In genomic region chr3:171460226-171461086, GRCh38 we compare ENCODE assay signal across 8 cellular contexts. TPM values are rescaled to one million over a fixed set of nuclear protein-coding genes. Genes with fewer than 3 reads are reported as not detected.
DNase-seq lines count a peak whose midpoint lies in the region; ATAC-seq, FAIRE-seq and TF ChIP-seq lines count a peak whose summit lies in the region.

TNIK (minus strand) TSS chr3:171460405; CDS start chr3:171460063, 342 bp downstream.

- H3K9me3 ChIP-seq in T-helper 17 cell (ENCODE audit: control insufficient read depth, low read length, poor library complexity, severe bottlenecking) (no peaks in the 10 kb centered on the region), right atrium auricular region (no peaks in the 10 kb centered on the region), vagina (no peaks in the 10 kb centered on the region)

- TF ChIP-seq CTCF in right atrium auricular region (IDR thresholded peaks at IDR 0.05) (peak; percentile 22 to 43), vagina (IDR thresholded peaks at IDR 0.05) (peak in 1 of 3 experiments; percentile 10)

- peak; percentile 60 for DNase-seq in GM12891 (ENCODE audit: insufficient read length, low spot score)
- DNase-seq in NCI-H1417 treated with DMSO at 0.1 percent for 48 hours (lab: John Stamatoyannopoulos, UW): peak; percentile 58
- DNase-seq in T-helper 17 cell: peak; percentile 84 to 93 (median 88)
- peak; percentile 90 for DNase-seq in right atrium auricular region (ENCODE audit: low spot score)
- peak; percentile 98 for DNase-seq in putamen (ENCODE audit: low spot score)
- peak in 1 of 2 donors; percentile 92 for DNase-seq in vagina (ENCODE audit: extremely low spot score in 2 of 2)

- H3K27me3 ChIP-seq in right atrium auricular region (no peaks in the 10 kb centered on the region), vagina (no peaks in the 10 kb centered on the region)

- ATAC-seq in HG02678 (IDR thresholded peaks at IDR 0.05; ENCODE audit: unreplicated experiment): peak; percentile 82
- peak; percentile 83 for ATAC-seq in T-helper 17 cell

- H3K27ac Mint-ChIP-seq in T-helper 17 cell: peak within 1 kb of the TSS; percentile 99

- H3K36me3 ChIP-seq in right atrium auricular region (no peaks in the 10 kb centered on the region), vagina (no peaks in the 10 kb centered on the region)

- H3K4me1 Mint-ChIP-seq in T-helper 17 cell: peaks cover 47% of the 10 kb centered on the region

- peaks cover 8% of the 10 kb centered on the region for H3K36me3 Mint-ChIP-seq in T-helper 17 cell (ENCODE audit: low read depth)

- no peak for TF ChIP-seq POLR2A in GM12891 (IDR thresholded peaks at IDR 0.05; ENCODE audit: low read depth, low read length)
- no peak for TF ChIP-seq POLR2A in vagina (IDR thresholded peaks at IDR 0.05)

- FAIRE-seq in GM12891 (lab: Jason Lieb, UNC): peak; percentile 80

- intact Hi-C loops in vagina (cut with DNase I): no loop called here

- H3K4me3 Mint-ChIP-seq in T-helper 17 cell: peak within 1 kb of the TSS; percentile 100

- H3K27me3 Mint-ChIP-seq in T-helper 17 cell: no peaks in the 10 kb centered on the region

- peaks cover 0 to 18% of the 10 kb centered on the region in 2 donors for H3K4me1 ChIP-seq in right atrium auricular region
- peaks cover 30% of the 10 kb centered on the region for H3K4me1 ChIP-seq in vagina

- H3K27ac ChIP-seq in angular gyrus (ENCODE audit: low read depth, low read length): peak within 1 kb of the TSS; percentile 72
- peak within 1 kb of the TSS; percentile 81 to 91 for H3K27ac ChIP-seq in right atrium auricular region
- H3K27ac ChIP-seq in vagina: peak within 1 kb of the TSS; percentile 66

- H3K4me3 ChIP-seq in right atrium auricular region (peak within 1 kb of the TSS; percentile 80 to 82), vagina (peak within 1 kb of the TSS; percentile 66 to 81)

TF ChIP-seq in GM12891, 5 proteins besides CTCF, POLR2A, EP300 and RAD21:
- TF ChIP-seq POU2F2 (IDR thresholded peaks at IDR 0.05; ENCODE audit: low read depth, low read length): peak; percentile 96
- TF ChIP-seq TAF1 (IDR thresholded peaks at IDR 0.05; ENCODE audit: low read depth, low read length): no peak; the same call in 1 of the 2 replicates

RNA-seq across cellular contexts. Expression of gene TNIK, which starts in this region (rescaled TPM):
- polyA plus RNA-seq in GM12891 (2012; ENCODE audit: low read depth, missing spikeins): 2.6 TPM
- 10 to 100 TPM; 96.4 to 98.9 TPM for total RNA-seq in T-helper 17 cell
- total RNA-seq in right atrium auricular region: 10 to 100 TPM in 1 of 2 donors, 1 to 10 TPM in 1; 9.0 to 11.6 TPM
- total RNA-seq in vagina: 5.9 TPM

Comparison
In these comparisons a context has a peak if more than half of its experiments do, and no peak if none do; other contexts are left out.
1. RNA of gene TNIK (total RNA-seq): 96.4 to 98.9 TPM in T-helper 17 cell; 9.0 to 11.6 TPM in right atrium auricular region and 5.9 TPM in vagina (single experiment); every median in the first group is over 4 times any median in the second.
2. Peak in every context shown above with its lines, with median percentiles within 50 percentile points of each other: H3K27ac ChIP-seq.